ENCODE assay signal across 18 cellular contexts in genomic region chr1:26029054-26029863, GRCh38. TPM values are rescaled to one million over a fixed set of nuclear protein-coding genes. Genes with fewer than 3 reads are reported as not detected.
DNase-seq lines count a peak whose midpoint lies in the region; ATAC-seq and TF ChIP-seq lines count a peak whose summit lies in the region.
"Had no signal": no experiment of that assay in that cellular context is flagged by ENCODE, and none has a peak within 500 bp of the region (broad histone marks: within the 10 kb centered on the region; RNA-seq: fewer than 3 reads in every experiment).

No MANE protein-coding gene starts in this region.

- no peak for TF ChIP-seq EP300 in gastroesophageal sphincter (IDR thresholded peaks at IDR 0.05)

- 89 to 96% methylated on average over 5 of the region's 15 CpGs for WGBS in gastroesophageal sphincter (ENCODE audit: low coverage in 1 of 2), 2 donors

- POLR2A ChIA-PET in HCT116 (lab: Charles Lee): no interaction called here
- POLR2A ChIA-PET in Panc1 (lab: Charles Lee): interaction anchor here (0.6 kb wide), 1 partner anchor 386 kb away, joined by 3 read pairs; no protein-coding TSS in a partner anchor

- intact Hi-C loops in HCT116 (cut with micrococcal nuclease) (no loop called here), Panc1 (cut with micrococcal nuclease; ENCODE audit: unreplicated experiment) (no loop called here), uterus (cut with DNase I; ENCODE audit: low total_unique reads) (no loop called here)

- in situ Hi-C loops in Panc1 (cut with HindIII; ENCODE audit: low pct_unique_long_range_greater_than_20kb, low sequenced_read_pairs): no loop called here

- ATAC-seq in HCT116 (peak; percentile 18; the same call in 1 of the 2 replicates), Panc1 (peak; percentile 24; the same call in 1 of the 2 replicates), HG03139 (IDR thresholded peaks at IDR 0.05; ENCODE audit: unreplicated experiment) (no peak), gastroesophageal sphincter (no peak)
- ATAC-seq: CD8-positive, alpha-beta T cell; GM12878 had no signal

- no peaks in the 10 kb centered on the region for H3K27me3 Mint-ChIP-seq in neural crest cell (ENCODE audit: low read depth)

- H3K27me3 ChIP-seq in HCT116 (ENCODE audit: insufficient read depth, low read length) (no peaks in the 10 kb centered on the region), Panc1 (ENCODE audit: control insufficient read depth, insufficient read depth, low read length) (no peaks in the 10 kb centered on the region), uterus (no peaks in the 10 kb centered on the region), gastroesophageal sphincter (peaks cover 13% of the 10 kb centered on the region)
- H3K27me3 ChIP-seq: BE2C had no signal

- DNase-seq in HCT116 (ENCODE audit: low read depth, low spot score) (no peak), Panc1 (ENCODE audit: low read depth, low spot score) (no peak), neural crest cell (ENCODE audit: low read depth, low spot score) (no peak), uterus (no peak), NCI-H345 treated with DMSO at 0.1 percent for 48 hours (lab: John Stamatoyannopoulos, UW; ENCODE audit: unreplicated experiment) (no peak)
- DNase-seq: BE2C; CD8-positive, alpha-beta T cell; COR-L47; DMS153; Karpas-422 had no signal

- no peak overlapping the region for H3K9ac ChIP-seq in HCT116 (ENCODE audit: low read length)

- H3K27ac ChIP-seq in HCT116 (ENCODE audit: low read depth, low read length) (no peak overlapping the region), Panc1 (ENCODE audit: low read length) (no peak overlapping the region), uterus (no peak overlapping the region), gastroesophageal sphincter (no peak overlapping the region)
- H3K27ac ChIP-seq: A549, C4-2B had no signal

- RAD21 ChIA-PET in HCT116 (lab: Charles Lee; ENCODE audit: low non-redundant PET in 1 of 2, low total read pairs in 2 of 2, uncharacterized antibody in 2 of 2, unreplicated experiment in 2 of 2): interaction anchor here in 1 of 2 experiments (0.7 kb wide), 1 partner anchor 94 kb away, joined by 4 read pairs; no protein-coding TSS in a partner anchor

- H3K4me3 ChIP-seq in HCT116 (replicated peaks in 1 of 2; ENCODE audit: low read depth in 1 of 2, low read length in 2 of 2): no peak overlapping the region
- no peak overlapping the region for H3K4me3 ChIP-seq in Panc1 (ENCODE audit: low read depth in 2 of 2, low read length in 2 of 2)
- no peak overlapping the region for H3K4me3 ChIP-seq in uterus
- H3K4me3 ChIP-seq in gastroesophageal sphincter: no peak overlapping the region
- H3K4me3 ChIP-seq: A549, GM12878 had no signal

- H3K9me3 ChIP-seq in HCT116 (ENCODE audit: control insufficient read depth in 1 of 2, insufficient read depth in 1 of 2, low read depth in 1 of 2, low read length in 2 of 2) (no peaks in the 10 kb centered on the region), Panc1 (ENCODE audit: control insufficient read depth, insufficient read depth, low read depth, low read length) (no peaks in the 10 kb centered on the region), uterus (no peaks in the 10 kb centered on the region), gastroesophageal sphincter (no peaks in the 10 kb centered on the region)
- H3K9me3 ChIP-seq: A549, BE2C had no signal

- H3K9me3 Mint-ChIP-seq in neural crest cell: no peaks in the 10 kb centered on the region
- H3K9me3 Mint-ChIP-seq: CD8-positive, alpha-beta T cell had no signal

- CTCF ChIA-PET in HCT116 (lab: Charles Lee) (interaction anchor here (0.6 to 1.3 kb wide), 2 partner anchors 133 to 134 kb away, joined by 4 to 5 read pairs; no protein-coding TSS in a partner anchor), Panc1 (lab: Charles Lee) (interaction anchor here (0.6 to 0.7 kb wide), 2 partner anchors 117 to 154 kb away, joined by 5 read pairs; no protein-coding TSS in a partner anchor)

- no peak overlapping the region for H2AFZ ChIP-seq in HCT116 (ENCODE audit: low read depth, low read length, poor library complexity, severe bottlenecking)

- H3K4me1 Mint-ChIP-seq in neural crest cell: peaks cover 70% of the 10 kb centered on the region

- no peak for TF ChIP-seq RAD21 in HCT116 (IDR thresholded peaks at IDR 0.05; ENCODE audit: low read depth)

- H3K36me3 ChIP-seq in HCT116 (ENCODE audit: control insufficient read depth in 1 of 2, insufficient read depth in 2 of 2, low read length in 2 of 2): no peaks in the 10 kb centered on the region
- no peaks in the 10 kb centered on the region for H3K36me3 ChIP-seq in Panc1 (ENCODE audit: control insufficient read depth, insufficient read depth, low read length)
- H3K36me3 ChIP-seq in uterus: no peaks in the 10 kb centered on the region
- no peaks in the 10 kb centered on the region for H3K36me3 ChIP-seq in gastroesophageal sphincter
- H3K36me3 ChIP-seq: BE2C had no signal

- H4K20me1 ChIP-seq in HCT116 (ENCODE audit: insufficient read depth): no peaks in the 10 kb centered on the region

- peak overlapping the region; percentile 40 for H3K27ac Mint-ChIP-seq in neural crest cell (ENCODE audit: unreplicated experiment)
- H3K27ac Mint-ChIP-seq: CD8-positive, alpha-beta T cell had no signal

- TF ChIP-seq POLR2A in HCT116 (IDR thresholded peaks at IDR 0.05; ENCODE audit: borderline replicate concordance, extremely low read depth, insufficient read depth, insufficient read length): no peak
- no peak for TF ChIP-seq POLR2A in uterus (IDR thresholded peaks at IDR 0.05)
- TF ChIP-seq POLR2A in gastroesophageal sphincter (IDR thresholded peaks at IDR 0.05): no peak

- H3K9me2 ChIP-seq in HCT116 (ENCODE audit: insufficient read depth): no peaks in the 10 kb centered on the region

- TF ChIP-seq CTCF in HCT116 (IDR thresholded peaks at IDR 0.05 in 2 of 3, conservative IDR thresholded peaks at IDR 0.05 in 1 of 3; ENCODE audit: borderline replicate concordance in 1 of 3, insufficient read depth in 1 of 3, low read depth in 2 of 3, low read length in 2 of 3) (no peak), Panc1 (IDR thresholded peaks at IDR 0.05) (no peak), neural crest cell (conservative IDR thresholded peaks at IDR 0.05) (no peak), uterus (IDR thresholded peaks at IDR 0.05) (no peak), gastroesophageal sphincter (IDR thresholded peaks at IDR 0.05) (no peak)

- H3K4me3 Mint-ChIP-seq in neural crest cell: peak overlapping the region; percentile 69
- H3K4me3 Mint-ChIP-seq: CD8-positive, alpha-beta T cell had no signal

- H3K4me2 ChIP-seq in HCT116 (ENCODE audit: low read length): no peak overlapping the region
- H3K4me2 ChIP-seq: A549 had no signal

- no TSS peak for BruUV-seq in HCT116 (replicated peaks; lab: Mats Ljungman, UMichigan)
- BruUV-seq in Panc1 (replicated peaks; lab: Mats Ljungman, UMichigan): no TSS peak

- no peaks in the 10 kb centered on the region for H3K36me3 Mint-ChIP-seq in neural crest cell (ENCODE audit: low read depth)
- H3K36me3 Mint-ChIP-seq: CD8-positive, alpha-beta T cell had no signal

- H3K4me1 ChIP-seq in HCT116 (ENCODE audit: control insufficient read depth in 1 of 2, insufficient read depth in 2 of 2, low read length in 2 of 2) (peaks cover 0 to 3% of the 10 kb centered on the region in 2 experiments; a peak in 1 of 4 replicates), Panc1 (ENCODE audit: control insufficient read depth, insufficient read depth, low read length) (peaks cover 5% of the 10 kb centered on the region; the same call in 1 of the 2 replicates), uterus (no peaks in the 10 kb centered on the region), gastroesophageal sphincter (no peaks in the 10 kb centered on the region)
- H3K4me1 ChIP-seq: A549, BE2C had no signal

- H3K79me2 ChIP-seq in HCT116 (ENCODE audit: insufficient read depth, low read length): no peaks in the 10 kb centered on the region

TF ChIP-seq in HCT116, 20 proteins besides CTCF, POLR2A, EP300 and RAD21:
- TF ChIP-seq FOSL1 (IDR thresholded peaks at IDR 0.05; ENCODE audit: low read depth) (no peak), TCF7L2 (IDR thresholded peaks at IDR 0.05; ENCODE audit: borderline replicate concordance, extremely low read depth, insufficient read depth, insufficient read length) (no peak), ZFX (IDR thresholded peaks at IDR 0.05) (no peak), EZH2phosphoT487 (IDR thresholded peaks at IDR 0.05; ENCODE audit: borderline replicate concordance) (no peak)

RNA-seq across cellular contexts. Expression of gene EXTL1, which starts 7.7 kb away (rescaled TPM):
- 0.15 TPM for total RNA-seq in HCT116 (2021; ENCODE audit: unreplicated experiment)
- 0.04 TPM in 2 replicates for polyA plus RNA-seq in HCT116 (2012)
- 0.10 TPM for total RNA-seq in Panc1 (2021; ENCODE audit: unreplicated experiment)
- not detected for polyA plus RNA-seq in Panc1 (2012; ENCODE audit: insufficient read length)
- 7.6 and 8.1 TPM in 2 replicates for total RNA-seq in neural crest cell
- 1 to 10 TPM in 2 of 4 donors, under 1 TPM in 1, not detected in 1; 0.26 to 2.7 (median 1.7) TPM for total RNA-seq in uterus
- total RNA-seq in gastroesophageal sphincter: under 1 TPM in 3 of 4 donors, not detected in 1; 0.08 to 0.81 (median 0.31) TPM
- total RNA-seq: GM12878, H4, HT1080 had no signal
- polyA plus RNA-seq: GM12878 had no signal

RNA-seq across cellular contexts. Expression of gene SLC30A2, which starts 16.7 kb away (rescaled TPM):
- not detected for total RNA-seq in HCT116 (2021; ENCODE audit: unreplicated experiment)
- not detected in 2 replicates for polyA plus RNA-seq in HCT116 (2012)
- total RNA-seq in Panc1 (2021; ENCODE audit: unreplicated experiment): 0.23 TPM
- not detected for polyA plus RNA-seq in Panc1 (2012; ENCODE audit: insufficient read length)
- not detected in 2 replicates for total RNA-seq in neural crest cell
- under 1 TPM in 2 of 4 donors, not detected in 2; 0.07 to 0.49 TPM for total RNA-seq in uterus
- total RNA-seq in gastroesophageal sphincter: not detected
- total RNA-seq: CD8-positive, alpha-beta T cell; H4; HT1080 had no signal
- polyA plus RNA-seq: A549, AG04450, GM12878 had no signal

RNA-seq across cellular contexts. Expression of gene PAFAH2, which starts 31.4 kb away (rescaled TPM):
- total RNA-seq in HCT116 (2021; ENCODE audit: unreplicated experiment) (13.0 TPM), Panc1 (2021; ENCODE audit: unreplicated experiment) (8.5 TPM), neural crest cell (10.6 and 10.7 TPM in 2 replicates), uterus (10 to 100 TPM in 1 of 4 donors, 1 to 10 TPM in 3; 6.2 to 12.3 (median 9.2) TPM), gastroesophageal sphincter (10 to 100 TPM in 1 of 4 donors, 1 to 10 TPM in 3; 6.6 to 12.2 (median 8.5) TPM)
- polyA plus RNA-seq in HCT116 (2012): 6.4 and 9.8 TPM in 2 replicates
- polyA plus RNA-seq in Panc1 (2012; ENCODE audit: insufficient read length): 8.0 TPM

RNA-seq across cellular contexts. Expression of gene TRIM63, which starts 38.2 kb away (rescaled TPM):
- total RNA-seq in HCT116 (2021; ENCODE audit: unreplicated experiment): not detected
- not detected in 2 replicates for polyA plus RNA-seq in HCT116 (2012)
- not detected for total RNA-seq in Panc1 (2021; ENCODE audit: unreplicated experiment)
- not detected for polyA plus RNA-seq in Panc1 (2012; ENCODE audit: insufficient read length)
- total RNA-seq in neural crest cell: not detected in 2 replicates
- 1 to 10 TPM in 1 of 4 donors, under 1 TPM in 1, not detected in 2; 0.77 to 5.4 TPM for total RNA-seq in uterus
- total RNA-seq in gastroesophageal sphincter: 1 to 10 TPM in 2 of 4 donors, under 1 TPM in 2; 0.15 to 2.3 (median 0.82) TPM
- total RNA-seq: CD8-positive, alpha-beta T cell; GM12878; H4; HT1080 had no signal
- polyA plus RNA-seq: A549, AG04450, GM12878 had no signal

Comparison
In these comparisons a context has a peak if more than half of its experiments do, and no peak if none do; other contexts are left out.
1. ATAC-seq: peak in HCT116 (single experiment) and Panc1 (single experiment); none in HG03139 (single experiment) and gastroesophageal sphincter (single experiment).